8 cellular contexts compared by ENCODE assay signal in genomic region chrX:82218361-82218760, GRCh38.
DNase-seq lines count a peak whose midpoint lies in the region; ATAC-seq and TF ChIP-seq lines count a peak whose summit lies in the region.

No MANE protein-coding gene starts in this region.

- in situ Hi-C loops in GM13976 (cut with MboI; ENCODE audit: low sequenced_read_pairs, unreplicated experiment) (no loop called here), transverse colon (cut with MboI; ENCODE audit: low pct_ligation_motif_present in 1 of 4, low pct_unique_long_range_greater_than_20kb in 1 of 4, low sequenced_read_pairs in 3 of 4) (no loop called here)

- no peak for TF ChIP-seq POLR2A in transverse colon (IDR thresholded peaks at IDR 0.05)

- H3K9me3 ChIP-seq in HEK293 (ENCODE audit: control insufficient read depth, insufficient read depth, low read depth, low read length): peaks cover 6% of the 10 kb centered on the region
- no peaks in the 10 kb centered on the region for H3K9me3 ChIP-seq in transverse colon

- intact Hi-C loops in transverse colon (cut with DNase I; ENCODE audit: low total_unique reads): no loop called here

- CTCF ChIA-PET in HEK293 (lab: Yijun Ruan, JAX): interaction anchor here (0.7 to 1.4 kb wide), 4 partner anchors 12 to 825 kb away, joined by 3 to 8 read pairs (median 4); no protein-coding TSS in a partner anchor

- TF ChIP-seq CTCF in GM13976 (IDR thresholded peaks at IDR 0.05; ENCODE audit: borderline replicate concordance, control extremely low read depth, extremely low read depth, insufficient read depth, missing control alignments) (peak; percentile 11), HEK293 (tag by site-specific recombination; IDR thresholded peaks at IDR 0.05) (no peak), transverse colon (IDR thresholded peaks at IDR 0.05) (peak in 4 of 5 experiments; percentile 17 to 35 (median 25))

- H3K27me3 ChIP-seq in transverse colon: no peaks in the 10 kb centered on the region

- 7% methylated on average over 2 of the region's 2 CpGs; no CpG with 5 or more reads in 1 of the 2 donors for WGBS in transverse colon (ENCODE audit: low coverage in 1 of 2), 2 donors

- POLR2A ChIA-PET in HEK293 (lab: Yijun Ruan, JAX): no interaction called here

- DNase-seq in GM13976 (ENCODE audit: low spot score) (peak; percentile 21), NCI-H82 (lab: John Stamatoyannopoulos, UW) (peak; percentile 62), transverse colon (no peak), GOT3 (lab: John Stamatoyannopoulos, UW) (no peak), hippocampal formation (lab: John Stamatoyannopoulos, UW) (no peak), dedifferentiated amniotic fluid mesenchymal stem cell (ENCODE audit: extremely low spot score) (no peak)

- H3K36me3 ChIP-seq in HEK293 (ENCODE audit: control insufficient read depth in 2 of 2, insufficient read depth in 1 of 2, low read length in 2 of 2) (no peaks in the 10 kb centered on the region; a peak in 1 of 3 replicates), transverse colon (no peaks in the 10 kb centered on the region)

- ATAC-seq in esophagus mucosa: peak; percentile 65

- H3K4me3 ChIP-seq in HEK293 (ENCODE audit: low read depth, low read length): no peak overlapping the region
- H3K4me3 ChIP-seq in transverse colon: no peak overlapping the region

- H3K27ac ChIP-seq in HEK293 (ENCODE audit: extremely low read depth, low read depth, low read length) (no peak overlapping the region), transverse colon (no peak overlapping the region)

- H3K4me1 ChIP-seq in HEK293 (ENCODE audit: control insufficient read depth, insufficient read depth, low read length): no peaks in the 10 kb centered on the region
- no peaks in the 10 kb centered on the region for H3K4me1 ChIP-seq in transverse colon

- TF ChIP-seq EP300 in transverse colon (IDR thresholded peaks at IDR 0.05; ENCODE audit: low read depth): no peak

TF ChIP-seq in HEK293, 187 proteins besides CTCF, POLR2A, EP300 and RAD21:
- TF ChIP-seq ZNF626 (tag by site-specific recombination; IDR thresholded peaks at IDR 0.05): no peak
- peak; percentile 46 for TF ChIP-seq ZNF654 (tag by site-specific recombination; IDR thresholded peaks at IDR 0.05; ENCODE audit: low read depth)

Comparison
In these comparisons a context has a peak if more than half of its experiments do, and no peak if none do; other contexts are left out.
1. DNase-seq: peak in GM13976 (single experiment) and NCI-H82 (single experiment); none in transverse colon (single experiment), GOT3 (single experiment), hippocampal formation (0 of 2) and dedifferentiated amniotic fluid mesenchymal stem cell (single experiment).